ENCODE assay signal across 17 cellular contexts in genomic region chr9:134895103-134895502, GRCh38. TPM values are rescaled to one million over a fixed set of nuclear protein-coding genes. Genes with fewer than 3 reads are reported as not detected.
DNase-seq lines count a peak whose midpoint lies in the region; ATAC-seq and TF ChIP-seq lines count a peak whose summit lies in the region.
"Had no signal": no experiment of that assay in that cellular context is flagged by ENCODE, and none has a peak within 500 bp of the region (broad histone marks: within the 10 kb centered on the region; RNA-seq: fewer than 3 reads in every experiment).

No MANE protein-coding gene starts in this region.

- TF ChIP-seq CTCF in VCaP (conservative IDR thresholded peaks at IDR 0.05), result no peak
- TF ChIP-seq CTCF in stomach (IDR thresholded peaks at IDR 0.05), result no peak

- DNase-seq in activated CD8-positive, alpha-beta memory T cell treated with anti-CD3 and anti-CD28 coated beads for 24 hours, result peak; percentile 21
- no peak for DNase-seq in activated CD8-positive, alpha-beta memory T cell treated with anti-CD3 and anti-CD28 coated beads, Interleukin-2, amount 10 ng/mL, durations not matched to agents 7 days and 5 days
- DNase-seq in right cardiac atrium, result no peak
- peak; percentile 8 for DNase-seq in stomach
- no peak for DNase-seq in NCI-H1930 (lab: John Stamatoyannopoulos, UW)
- no peak for DNase-seq in NCI-H2227 treated with DMSO at 0.1 percent for 48 hours (lab: John Stamatoyannopoulos, UW)
- DNase-seq: activated naive CD4-positive, alpha-beta T cell; effector memory CD8-positive, alpha-beta T cell; NCI-H1105 had no signal

- H3K27me3 Mint-ChIP-seq in activated CD8-positive, alpha-beta memory T cell treated with anti-CD3 and anti-CD28 coated beads, Interleukin-2, amount 10 ng/mL, durations not matched to agents 7 days and 5 days, result no peaks in the 10 kb centered on the region

- no peak overlapping the region for H3K27ac Mint-ChIP-seq in activated CD8-positive, alpha-beta memory T cell treated with anti-CD3 and anti-CD28 coated beads, Interleukin-2, amount 10 ng/mL, durations not matched to agents 7 days and 5 days
- H3K27ac Mint-ChIP-seq: effector memory CD8-positive, alpha-beta T cell had no signal

- ATAC-seq in activated CD8-positive, alpha-beta memory T cell treated with anti-CD3 and anti-CD28 coated beads, Interleukin-2, amount 10 ng/mL, durations not matched to agents 7 days and 5 days, result no peak
- ATAC-seq in right cardiac atrium, result no peak
- no peak for ATAC-seq in GM18868 (IDR thresholded peaks at IDR 0.05; ENCODE audit: unreplicated experiment)
- ATAC-seq: effector memory CD8-positive, alpha-beta T cell had no signal

- intact Hi-C loops in right cardiac atrium (cut with DNase I), result no loop called here
- intact Hi-C loops in stomach (cut with DNase I; ENCODE audit: low total_unique reads), result no loop called here

- H3K4me3 ChIP-seq in right cardiac atrium (ENCODE audit: low read length) (no peak overlapping the region), stomach (no peak overlapping the region)
- H3K4me3 ChIP-seq: HAP-1, ovary had no signal

- no peak for TF ChIP-seq EP300 in stomach (IDR thresholded peaks at IDR 0.05)

- 45% methylated on average over 3 of the region's 3 CpGs for WGBS in right cardiac atrium
- WGBS in stomach, 5 donors, result 47 to 71% (median 60%) methylated on average over 3 of the region's 3 CpGs

- CTCF ChIA-PET in activated CD8-positive, alpha-beta memory T cell treated with anti-CD3 and anti-CD28 coated beads, Interleukin-2, amount 10 ng/mL, durations not matched to agents 7 days and 5 days (lab: Charles Lee), result no interaction called here

- no peak for TF ChIP-seq POLR2A in stomach (IDR thresholded peaks at IDR 0.05)

- H3K4me3 Mint-ChIP-seq in activated CD8-positive, alpha-beta memory T cell treated with anti-CD3 and anti-CD28 coated beads, Interleukin-2, amount 10 ng/mL, durations not matched to agents 7 days and 5 days, result no peak overlapping the region
- H3K4me3 Mint-ChIP-seq: effector memory CD8-positive, alpha-beta T cell had no signal

- no peaks in the 10 kb centered on the region for H3K27me3 ChIP-seq in right cardiac atrium (ENCODE audit: control insufficient read depth, insufficient read depth)
- H3K27me3 ChIP-seq in stomach, result peaks cover 0 to 26% (median 0%) of the 10 kb centered on the region in 3 donors
- H3K27me3 ChIP-seq: brain microvascular endothelial cell, ovary had no signal

- peak overlapping the region; percentile 67 for H3K27ac ChIP-seq in VCaP
- H3K27ac ChIP-seq in right cardiac atrium (ENCODE audit: low read length), result peak overlapping the region; percentile 59
- H3K27ac ChIP-seq in stomach, result peak overlapping the region in 1 of 5 donors; percentile 50
- H3K27ac ChIP-seq: brain microvascular endothelial cell had no signal

- H3K9me3 ChIP-seq in right cardiac atrium (ENCODE audit: control insufficient read depth, low read length), result peaks cover 2% of the 10 kb centered on the region
- H3K9me3 ChIP-seq in stomach, result peaks cover 0 to 10% (median 4%) of the 10 kb centered on the region in 4 donors
- H3K9me3 ChIP-seq: HAP-1, ovary had no signal

- H3K36me3 Mint-ChIP-seq in activated CD8-positive, alpha-beta memory T cell treated with anti-CD3 and anti-CD28 coated beads, Interleukin-2, amount 10 ng/mL, durations not matched to agents 7 days and 5 days, result no peaks in the 10 kb centered on the region

- no peaks in the 10 kb centered on the region for H3K4me1 Mint-ChIP-seq in activated CD8-positive, alpha-beta memory T cell treated with anti-CD3 and anti-CD28 coated beads, Interleukin-2, amount 10 ng/mL, durations not matched to agents 7 days and 5 days

- no peaks in the 10 kb centered on the region for H3K9me3 Mint-ChIP-seq in activated CD8-positive, alpha-beta memory T cell treated with anti-CD3 and anti-CD28 coated beads, Interleukin-2, amount 10 ng/mL, durations not matched to agents 7 days and 5 days (ENCODE audit: low read depth)

- no peaks in the 10 kb centered on the region for H3K36me3 ChIP-seq in stomach
- H3K36me3 ChIP-seq: brain microvascular endothelial cell, HAP-1, ovary had no signal

- H3K4me1 ChIP-seq in right cardiac atrium (ENCODE audit: control insufficient read depth, insufficient read depth, low read length) (peaks cover 10% of the 10 kb centered on the region), stomach (peaks cover 0 to 7% (median 0%) of the 10 kb centered on the region in 4 donors)
- H3K4me1 ChIP-seq: HAP-1 had no signal

RNA-seq across cellular contexts. Expression of gene FCN2, which starts 14.5 kb away (rescaled TPM):
- total RNA-seq in activated CD8-positive, alpha-beta memory T cell treated with anti-CD3 and anti-CD28 coated beads, Interleukin-2, amount 10 ng/mL, durations not matched to agents 7 days and 5 days, result not detected
- not detected for total RNA-seq in right cardiac atrium
- polyA plus RNA-seq in right cardiac atrium, result 0.72 TPM
- total RNA-seq in stomach, result not detected
- polyA plus RNA-seq in stomach, result under 1 TPM in 1 of 3 donors, not detected in 2; 0.13 TPM
- total RNA-seq: activated CD8-positive, alpha-beta memory T cell treated with anti-CD3 and anti-CD28 coated beads for 36 hours; glomerular endothelial cell; mononuclear cell had no signal

RNA-seq across cellular contexts. Expression of gene FCN1, which starts 22.6 kb away (rescaled TPM):
- not detected for total RNA-seq in activated CD8-positive, alpha-beta memory T cell treated with anti-CD3 and anti-CD28 coated beads, Interleukin-2, amount 10 ng/mL, durations not matched to agents 7 days and 5 days
- total RNA-seq in right cardiac atrium, result 1 to 10 TPM; 1.4 to 6.0 (median 3.0) TPM
- 1.7 TPM for polyA plus RNA-seq in right cardiac atrium
- 1 to 10 TPM in 1 of 5 donors, not detected in 4; 2.8 TPM for total RNA-seq in stomach
- polyA plus RNA-seq in stomach, result 1 to 10 TPM in 2 of 3 donors, under 1 TPM in 1; 0.38 to 2.1 (median 1.2) TPM
- total RNA-seq: activated CD8-positive, alpha-beta memory T cell treated with anti-CD3 and anti-CD28 coated beads for 36 hours; glomerular endothelial cell had no signal

Comparison
In these comparisons a context has a peak if more than half of its experiments do, and no peak if none do; other contexts are left out.
1. DNase-seq: peak in activated CD8-positive, alpha-beta memory T cell treated with anti-CD3 and anti-CD28 coated beads for 24 hours (single experiment) and stomach (single experiment); none in activated CD8-positive, alpha-beta memory T cell treated with anti-CD3 and anti-CD28 coated beads, Interleukin-2, amount 10 ng/mL, durations not matched to agents 7 days and 5 days (single experiment), right cardiac atrium (0 of 3), NCI-H1930 (0 of 2) and NCI-H2227 treated with DMSO at 0.1 percent for 48 hours (single experiment).